Comparison of ENCODE assay signal across 8 cellular contexts in genomic region chr3:192514754-192515660, GRCh38.
A peak's percentile ranks its signal among the peaks of the same experiment; 100 is the strongest.
DNase-seq lines count a peak whose midpoint lies in the region; ATAC-seq and TF ChIP-seq lines count a peak whose summit lies in the region.

No MANE protein-coding gene starts in this region.

- peak; percentile 35 for DNase-seq in HK-2 (ENCODE audit: unreplicated experiment)
- peak; percentile 35 for DNase-seq in NCI-H748 treated with DMSO at 0.1 percent for 48 hours (lab: John Stamatoyannopoulos, UW)
- DNase-seq in heart right ventricle, result peak; percentile 14 to 31
- peak; percentile 80 for DNase-seq in retina
- no peak for DNase-seq in activated naive CD4-positive, alpha-beta T cell treated with anti-CD3 and anti-CD28 coated beads for 36 hours
- DNase-seq in activated CD4-positive, CD25-positive, alpha-beta regulatory T cell treated with anti-CD3 and anti-CD28 coated beads, Interleukin-2, amount 50 U/mL, for 72 hours, result no peak

- H3K27me3 ChIP-seq in heart right ventricle, result peaks cover 0 to 38% (median 8%) of the 10 kb centered on the region in 7 donors

- peak in 7 of 9 donors; percentile 11 to 54 (median 39) for TF ChIP-seq CTCF in heart right ventricle (IDR thresholded peaks at IDR 0.05)

- H3K4me3 ChIP-seq in heart right ventricle, result peak overlapping the region; percentile 36 to 64 (median 54)

- 19 to 22% methylated on average over 74 of the region's 74 CpGs for WGBS in heart right ventricle, 2 donors

- H3K4me3 Mint-ChIP-seq in activated naive CD4-positive, alpha-beta T cell treated with anti-CD3 and anti-CD28 coated beads for 36 hours, result no peak overlapping the region

- intact Hi-C loops in heart right ventricle (cut with DNase I), result loop anchor here in 1 of 10 donors (5.0 kb wide), 1 partner anchor 33 kb away; no protein-coding TSS in a partner anchor
- intact Hi-C loops in activated naive CD4-positive, alpha-beta T cell treated with anti-CD3 and anti-CD28 coated beads for 36 hours (cut with micrococcal nuclease), result no loop called here

- peaks cover 12% of the 10 kb centered on the region for H3K4me1 Mint-ChIP-seq in activated naive CD4-positive, alpha-beta T cell treated with anti-CD3 and anti-CD28 coated beads for 36 hours (ENCODE audit: low read depth)

- peaks cover 0 to 11% (median 0%) of the 10 kb centered on the region in 11 donors for H3K9me3 ChIP-seq in heart right ventricle

- H3K27ac ChIP-seq in heart right ventricle, result peak overlapping the region in 9 of 10 donors; percentile 14 to 84 (median 72)

- no peaks in the 10 kb centered on the region for H3K9me3 Mint-ChIP-seq in activated naive CD4-positive, alpha-beta T cell treated with anti-CD3 and anti-CD28 coated beads for 36 hours

- peaks cover 43% of the 10 kb centered on the region for H3K27me3 Mint-ChIP-seq in activated naive CD4-positive, alpha-beta T cell treated with anti-CD3 and anti-CD28 coated beads for 36 hours (ENCODE audit: low read depth)

- H3K4me1 ChIP-seq in heart right ventricle, result peaks cover 0 to 57% (median 33%) of the 10 kb centered on the region in 9 donors

- no peak overlapping the region for H3K27ac Mint-ChIP-seq in activated naive CD4-positive, alpha-beta T cell treated with anti-CD3 and anti-CD28 coated beads for 36 hours

- no peaks in the 10 kb centered on the region for H3K36me3 ChIP-seq in heart right ventricle

- no peaks in the 10 kb centered on the region for H3K36me3 Mint-ChIP-seq in activated naive CD4-positive, alpha-beta T cell treated with anti-CD3 and anti-CD28 coated beads for 36 hours (ENCODE audit: low read depth)

- ATAC-seq in heart right ventricle (peak; percentile 31 to 71 (median 55)), HG03565 (IDR thresholded peaks at IDR 0.05; ENCODE audit: unreplicated experiment) (no peak), GM21528 (IDR thresholded peaks at IDR 0.05; ENCODE audit: low FRiP score, unreplicated experiment) (no peak)

- CTCF ChIA-PET in activated naive CD4-positive, alpha-beta T cell treated with anti-CD3 and anti-CD28 coated beads for 36 hours (lab: Charles Lee), result no interaction called here

Comparison
In these comparisons a context has a peak if more than half of its experiments do, and no peak if none do; other contexts are left out.
1. DNase-seq: peak in HK-2 (single experiment), NCI-H748 treated with DMSO at 0.1 percent for 48 hours (single experiment), heart right ventricle (2 of 2) and retina (single experiment); none in activated naive CD4-positive, alpha-beta T cell treated with anti-CD3 and anti-CD28 coated beads for 36 hours (single experiment) and activated CD4-positive, CD25-positive, alpha-beta regulatory T cell treated with anti-CD3 and anti-CD28 coated beads, Interleukin-2, amount 50 U/mL, for 72 hours (single experiment).
2. ATAC-seq: peak in heart right ventricle (8 of 8); none in HG03565 (single experiment) and GM21528 (single experiment).